ENCODE assay signal across 1 cellular context in the genomic region with DNA sequence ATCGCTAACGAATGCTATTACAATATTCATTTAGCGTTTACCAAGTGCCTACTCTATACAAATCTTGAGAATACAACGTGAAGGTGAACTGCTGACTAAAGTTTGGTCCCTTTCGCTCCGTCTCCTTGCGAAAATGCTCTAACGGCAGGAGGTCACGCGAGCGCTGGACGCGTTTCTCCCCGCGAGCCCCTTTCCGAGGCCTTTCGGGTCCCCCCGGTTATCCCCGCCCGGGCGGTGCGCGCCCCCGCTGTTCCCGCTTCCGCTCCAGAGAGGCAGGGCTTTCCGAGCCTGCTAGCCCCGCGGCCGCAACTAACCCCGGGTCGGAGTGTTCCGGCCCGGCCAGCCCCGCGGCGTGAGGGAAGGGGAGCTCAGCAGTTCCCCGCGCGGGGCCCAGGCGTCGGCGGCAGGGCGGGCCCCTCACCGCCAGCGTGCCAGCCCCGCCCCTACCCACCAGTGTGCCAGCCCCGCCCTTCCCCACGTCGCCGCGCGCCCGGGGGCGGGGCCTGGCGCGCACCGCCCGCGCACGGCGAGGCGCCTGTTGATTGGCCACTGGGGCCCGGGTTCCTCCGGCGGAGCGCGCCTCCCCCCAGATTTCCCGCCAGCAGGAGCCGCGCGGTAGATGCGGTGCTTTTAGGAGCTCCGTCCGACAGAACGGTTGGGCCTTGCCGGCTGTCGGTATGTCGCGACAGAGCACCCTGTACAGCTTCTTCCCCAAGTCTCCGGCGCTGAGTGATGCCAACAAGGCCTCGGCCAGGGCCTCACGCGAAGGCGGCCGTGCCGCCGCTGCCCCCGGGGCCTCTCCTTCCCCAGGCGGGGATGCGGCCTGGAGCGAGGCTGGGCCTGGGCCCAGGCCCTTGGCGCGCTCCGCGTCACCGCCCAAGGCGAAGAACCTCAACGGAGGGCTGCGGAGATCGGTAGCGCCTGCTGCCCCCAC.
TF ChIP-seq lines count a peak whose summit lies in the region.

A gene with protein sequence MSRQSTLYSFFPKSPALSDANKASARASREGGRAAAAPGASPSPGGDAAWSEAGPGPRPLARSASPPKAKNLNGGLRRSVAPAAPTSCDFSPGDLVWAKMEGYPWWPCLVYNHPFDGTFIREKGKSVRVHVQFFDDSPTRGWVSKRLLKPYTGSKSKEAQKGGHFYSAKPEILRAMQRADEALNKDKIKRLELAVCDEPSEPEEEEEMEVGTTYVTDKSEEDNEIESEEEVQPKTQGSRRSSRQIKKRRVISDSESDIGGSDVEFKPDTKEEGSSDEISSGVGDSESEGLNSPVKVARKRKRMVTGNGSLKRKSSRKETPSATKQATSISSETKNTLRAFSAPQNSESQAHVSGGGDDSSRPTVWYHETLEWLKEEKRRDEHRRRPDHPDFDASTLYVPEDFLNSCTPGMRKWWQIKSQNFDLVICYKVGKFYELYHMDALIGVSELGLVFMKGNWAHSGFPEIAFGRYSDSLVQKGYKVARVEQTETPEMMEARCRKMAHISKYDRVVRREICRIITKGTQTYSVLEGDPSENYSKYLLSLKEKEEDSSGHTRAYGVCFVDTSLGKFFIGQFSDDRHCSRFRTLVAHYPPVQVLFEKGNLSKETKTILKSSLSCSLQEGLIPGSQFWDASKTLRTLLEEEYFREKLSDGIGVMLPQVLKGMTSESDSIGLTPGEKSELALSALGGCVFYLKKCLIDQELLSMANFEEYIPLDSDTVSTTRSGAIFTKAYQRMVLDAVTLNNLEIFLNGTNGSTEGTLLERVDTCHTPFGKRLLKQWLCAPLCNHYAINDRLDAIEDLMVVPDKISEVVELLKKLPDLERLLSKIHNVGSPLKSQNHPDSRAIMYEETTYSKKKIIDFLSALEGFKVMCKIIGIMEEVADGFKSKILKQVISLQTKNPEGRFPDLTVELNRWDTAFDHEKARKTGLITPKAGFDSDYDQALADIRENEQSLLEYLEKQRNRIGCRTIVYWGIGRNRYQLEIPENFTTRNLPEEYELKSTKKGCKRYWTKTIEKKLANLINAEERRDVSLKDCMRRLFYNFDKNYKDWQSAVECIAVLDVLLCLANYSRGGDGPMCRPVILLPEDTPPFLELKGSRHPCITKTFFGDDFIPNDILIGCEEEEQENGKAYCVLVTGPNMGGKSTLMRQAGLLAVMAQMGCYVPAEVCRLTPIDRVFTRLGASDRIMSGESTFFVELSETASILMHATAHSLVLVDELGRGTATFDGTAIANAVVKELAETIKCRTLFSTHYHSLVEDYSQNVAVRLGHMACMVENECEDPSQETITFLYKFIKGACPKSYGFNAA (N-terminal part only) (plus strand): TSS at position 589 of the 934 bp plus-strand sequence. CDS start 89 bp downstream, at position 678.

TF ChIP-seq in HEK293, 187 proteins besides CTCF, POLR2A, EP300 and RAD21 (continued from another document and continues in another):
- no peak for TF ChIP-seq IKZF3 (tag by site-specific recombination; IDR thresholded peaks at IDR 0.05)
- TF ChIP-seq, protein P1, sequence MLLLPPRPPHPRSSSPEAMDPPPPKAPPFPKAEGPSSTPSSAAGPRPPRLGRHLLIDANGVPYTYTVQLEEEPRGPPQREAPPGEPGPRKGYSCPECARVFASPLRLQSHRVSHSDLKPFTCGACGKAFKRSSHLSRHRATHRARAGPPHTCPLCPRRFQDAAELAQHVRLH (tag by site-specific recombination; IDR thresholded peaks at IDR 0.05): no peak
- no peak for TF ChIP-seq YY1 (tag by site-specific recombination; IDR thresholded peaks at IDR 0.05)
- TF ChIP-seq ZSCAN16 (tag by site-specific recombination; IDR thresholded peaks at IDR 0.05): no peak
- TF ChIP-seq, protein P2, sequence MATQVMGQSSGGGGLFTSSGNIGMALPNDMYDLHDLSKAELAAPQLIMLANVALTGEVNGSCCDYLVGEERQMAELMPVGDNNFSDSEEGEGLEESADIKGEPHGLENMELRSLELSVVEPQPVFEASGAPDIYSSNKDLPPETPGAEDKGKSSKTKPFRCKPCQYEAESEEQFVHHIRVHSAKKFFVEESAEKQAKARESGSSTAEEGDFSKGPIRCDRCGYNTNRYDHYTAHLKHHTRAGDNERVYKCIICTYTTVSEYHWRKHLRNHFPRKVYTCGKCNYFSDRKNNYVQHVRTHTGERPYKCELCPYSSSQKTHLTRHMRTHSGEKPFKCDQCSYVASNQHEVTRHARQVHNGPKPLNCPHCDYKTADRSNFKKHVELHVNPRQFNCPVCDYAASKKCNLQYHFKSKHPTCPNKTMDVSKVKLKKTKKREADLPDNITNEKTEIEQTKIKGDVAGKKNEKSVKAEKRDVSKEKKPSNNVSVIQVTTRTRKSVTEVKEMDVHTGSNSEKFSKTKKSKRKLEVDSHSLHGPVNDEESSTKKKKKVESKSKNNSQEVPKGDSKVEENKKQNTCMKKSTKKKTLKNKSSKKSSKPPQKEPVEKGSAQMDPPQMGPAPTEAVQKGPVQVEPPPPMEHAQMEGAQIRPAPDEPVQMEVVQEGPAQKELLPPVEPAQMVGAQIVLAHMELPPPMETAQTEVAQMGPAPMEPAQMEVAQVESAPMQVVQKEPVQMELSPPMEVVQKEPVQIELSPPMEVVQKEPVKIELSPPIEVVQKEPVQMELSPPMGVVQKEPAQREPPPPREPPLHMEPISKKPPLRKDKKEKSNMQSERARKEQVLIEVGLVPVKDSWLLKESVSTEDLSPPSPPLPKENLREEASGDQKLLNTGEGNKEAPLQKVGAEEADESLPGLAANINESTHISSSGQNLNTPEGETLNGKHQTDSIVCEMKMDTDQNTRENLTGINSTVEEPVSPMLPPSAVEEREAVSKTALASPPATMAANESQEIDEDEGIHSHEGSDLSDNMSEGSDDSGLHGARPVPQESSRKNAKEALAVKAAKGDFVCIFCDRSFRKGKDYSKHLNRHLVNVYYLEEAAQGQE (tag by site-specific recombination; IDR thresholded peaks at IDR 0.05): no peak
- TF ChIP-seq ZNF146 (tag by site-specific recombination; IDR thresholded peaks at IDR 0.05): no peak
- no peak for TF ChIP-seq ZNF324 (tag by site-specific recombination; IDR thresholded peaks at IDR 0.05)
- no peak for TF ChIP-seq ZNF10 (tag by site-specific recombination; IDR thresholded peaks at IDR 0.05)
- TF ChIP-seq RBAK (tag by site-specific recombination; IDR thresholded peaks at IDR 0.05): no peak
- TF ChIP-seq, protein P3, sequence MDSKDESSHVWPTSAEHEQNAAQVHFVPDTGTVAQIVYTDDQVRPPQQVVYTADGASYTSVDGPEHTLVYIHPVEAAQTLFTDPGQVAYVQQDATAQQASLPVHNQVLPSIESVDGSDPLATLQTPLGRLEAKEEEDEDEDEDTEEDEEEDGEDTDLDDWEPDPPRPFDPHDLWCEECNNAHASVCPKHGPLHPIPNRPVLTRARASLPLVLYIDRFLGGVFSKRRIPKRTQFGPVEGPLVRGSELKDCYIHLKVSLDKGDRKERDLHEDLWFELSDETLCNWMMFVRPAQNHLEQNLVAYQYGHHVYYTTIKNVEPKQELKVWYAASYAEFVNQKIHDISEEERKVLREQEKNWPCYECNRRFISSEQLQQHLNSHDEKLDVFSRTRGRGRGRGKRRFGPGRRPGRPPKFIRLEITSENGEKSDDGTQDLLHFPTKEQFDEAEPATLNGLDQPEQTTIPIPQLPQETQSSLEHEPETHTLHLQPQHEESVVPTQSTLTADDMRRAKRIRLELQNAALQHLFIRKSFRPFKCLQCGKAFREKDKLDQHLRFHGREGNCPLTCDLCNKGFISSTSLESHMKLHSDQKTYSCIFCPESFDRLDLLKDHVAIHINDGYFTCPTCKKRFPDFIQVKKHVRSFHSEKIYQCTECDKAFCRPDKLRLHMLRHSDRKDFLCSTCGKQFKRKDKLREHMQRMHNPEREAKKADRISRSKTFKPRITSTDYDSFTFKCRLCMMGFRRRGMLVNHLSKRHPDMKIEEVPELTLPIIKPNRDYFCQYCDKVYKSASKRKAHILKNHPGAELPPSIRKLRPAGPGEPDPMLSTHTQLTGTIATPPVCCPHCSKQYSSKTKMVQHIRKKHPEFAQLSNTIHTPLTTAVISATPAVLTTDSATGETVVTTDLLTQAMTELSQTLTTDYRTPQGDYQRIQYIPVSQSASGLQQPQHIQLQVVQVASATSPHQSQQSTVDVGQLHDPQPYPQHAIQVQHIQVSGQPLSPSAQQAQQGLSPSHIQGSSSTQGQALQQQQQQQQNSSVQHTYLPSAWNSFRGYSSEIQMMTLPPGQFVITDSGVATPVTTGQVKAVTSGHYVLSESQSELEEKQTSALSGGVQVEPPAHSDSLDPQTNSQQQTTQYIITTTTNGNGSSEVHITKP (tag by site-specific recombination; IDR thresholded peaks at IDR 0.05): no peak
- no peak for TF ChIP-seq OVOL3 (tag by site-specific recombination; IDR thresholded peaks at IDR 0.05)
- TF ChIP-seq ZNF776 (tag by site-specific recombination; IDR thresholded peaks at IDR 0.05; ENCODE audit: borderline replicate concordance): no peak
- TF ChIP-seq, protein P4, sequence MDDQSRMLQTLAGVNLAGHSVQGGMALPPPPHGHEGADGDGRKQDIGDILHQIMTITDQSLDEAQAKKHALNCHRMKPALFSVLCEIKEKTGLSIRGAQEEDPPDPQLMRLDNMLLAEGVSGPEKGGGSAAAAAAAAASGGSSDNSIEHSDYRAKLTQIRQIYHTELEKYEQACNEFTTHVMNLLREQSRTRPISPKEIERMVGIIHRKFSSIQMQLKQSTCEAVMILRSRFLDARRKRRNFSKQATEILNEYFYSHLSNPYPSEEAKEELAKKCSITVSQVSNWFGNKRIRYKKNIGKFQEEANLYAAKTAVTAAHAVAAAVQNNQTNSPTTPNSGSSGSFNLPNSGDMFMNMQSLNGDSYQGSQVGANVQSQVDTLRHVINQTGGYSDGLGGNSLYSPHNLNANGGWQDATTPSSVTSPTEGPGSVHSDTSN (CRISPR knock-in tag; IDR thresholded peaks at IDR 0.05): peak; percentile 81; the same call in 1 of the 2 replicates
- TF ChIP-seq ZNF658 (tag by site-specific recombination; IDR thresholded peaks at IDR 0.05): no peak
- peak; percentile 61 for TF ChIP-seq ZNF341 (tag by site-specific recombination; IDR thresholded peaks at IDR 0.05; ENCODE audit: low read depth)
- TF ChIP-seq ZNF521 (tag by site-specific recombination; IDR thresholded peaks at IDR 0.05): no peak
- TF ChIP-seq ZNF221 (tag by site-specific recombination; IDR thresholded peaks at IDR 0.05; ENCODE audit: borderline replicate concordance): no peak
- peak; percentile 43; the same call in 1 of the 2 replicates for TF ChIP-seq ZNF501 (tag by site-specific recombination; IDR thresholded peaks at IDR 0.05)
- no peak for TF ChIP-seq HOXA7 (CRISPR knock-in tag; IDR thresholded peaks at IDR 0.05; ENCODE audit: borderline replicate concordance)
- no peak for TF ChIP-seq ZNF132 (tag by site-specific recombination; IDR thresholded peaks at IDR 0.05; ENCODE audit: borderline replicate concordance)
- no peak for TF ChIP-seq ZNF423 (tag by site-specific recombination; IDR thresholded peaks at IDR 0.05)
- TF ChIP-seq ZNF211 (tag by site-specific recombination; IDR thresholded peaks at IDR 0.05; ENCODE audit: low read depth): no peak
- no peak; the same call in 1 of the 2 replicates for TF ChIP-seq ZNF561 (tag by site-specific recombination; IDR thresholded peaks at IDR 0.05; ENCODE audit: borderline replicate concordance)
- 0 out of 2 replicates have a peak, but pooled peaks have one; percentile 35 for TF ChIP-seq MZF1 (tag by site-specific recombination; IDR thresholded peaks at IDR 0.05; ENCODE audit: borderline replicate concordance)
- TF ChIP-seq TCF7L2 (IDR thresholded peaks at IDR 0.05; ENCODE audit: borderline replicate concordance, low read depth, low read length): no peak
- TF ChIP-seq GFI1B (tag by site-specific recombination; IDR thresholded peaks at IDR 0.05): no peak
- TF ChIP-seq ZNF391 (tag by site-specific recombination; IDR thresholded peaks at IDR 0.05; ENCODE audit: borderline replicate concordance, low read depth): no peak
- no peak for TF ChIP-seq ZNF19 (tag by site-specific recombination; IDR thresholded peaks at IDR 0.05; ENCODE audit: low read depth)
- no peak for TF ChIP-seq FEZF1 (tag by site-specific recombination; IDR thresholded peaks at IDR 0.05)
- no peak for TF ChIP-seq ZNF16 (tag by site-specific recombination; IDR thresholded peaks at IDR 0.05; ENCODE audit: low read depth)
- TF ChIP-seq ZNF354C (tag by site-specific recombination; IDR thresholded peaks at IDR 0.05; ENCODE audit: borderline replicate concordance, low read depth): no peak
- no peak for TF ChIP-seq ZNF248 (tag by site-specific recombination; IDR thresholded peaks at IDR 0.05)
- no peak for TF ChIP-seq MYNN (tag by site-specific recombination; IDR thresholded peaks at IDR 0.05; ENCODE audit: borderline replicate concordance)
- TF ChIP-seq SP2 (tag by site-specific recombination; IDR thresholded peaks at IDR 0.05): 0 out of 2 replicates have a peak, but pooled peaks have one; percentile 10
- TF ChIP-seq ZNF785 (tag by site-specific recombination; IDR thresholded peaks at IDR 0.05): no peak
- no peak for TF ChIP-seq ZNF302 (tag by site-specific recombination; IDR thresholded peaks at IDR 0.05; ENCODE audit: low read depth)
- TF ChIP-seq, protein P5, sequence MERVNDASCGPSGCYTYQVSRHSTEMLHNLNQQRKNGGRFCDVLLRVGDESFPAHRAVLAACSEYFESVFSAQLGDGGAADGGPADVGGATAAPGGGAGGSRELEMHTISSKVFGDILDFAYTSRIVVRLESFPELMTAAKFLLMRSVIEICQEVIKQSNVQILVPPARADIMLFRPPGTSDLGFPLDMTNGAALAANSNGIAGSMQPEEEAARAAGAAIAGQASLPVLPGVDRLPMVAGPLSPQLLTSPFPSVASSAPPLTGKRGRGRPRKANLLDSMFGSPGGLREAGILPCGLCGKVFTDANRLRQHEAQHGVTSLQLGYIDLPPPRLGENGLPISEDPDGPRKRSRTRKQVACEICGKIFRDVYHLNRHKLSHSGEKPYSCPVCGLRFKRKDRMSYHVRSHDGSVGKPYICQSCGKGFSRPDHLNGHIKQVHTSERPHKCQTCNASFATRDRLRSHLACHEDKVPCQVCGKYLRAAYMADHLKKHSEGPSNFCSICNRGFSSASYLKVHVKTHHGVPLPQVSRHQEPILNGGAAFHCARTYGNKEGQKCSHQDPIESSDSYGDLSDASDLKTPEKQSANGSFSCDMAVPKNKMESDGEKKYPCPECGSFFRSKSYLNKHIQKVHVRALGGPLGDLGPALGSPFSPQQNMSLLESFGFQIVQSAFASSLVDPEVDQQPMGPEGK (tag by site-specific recombination; IDR thresholded peaks at IDR 0.05): peak; percentile 82
- TF ChIP-seq ZNF239 (tag by site-specific recombination; IDR thresholded peaks at IDR 0.05): no peak
- TF ChIP-seq ZNF169 (tag by site-specific recombination; IDR thresholded peaks at IDR 0.05): no peak
- no peak for TF ChIP-seq ZNF701 (tag by site-specific recombination; IDR thresholded peaks at IDR 0.05)
- 0 out of 2 replicates have a peak, but pooled peaks have one; percentile 21 for TF ChIP-seq KLF1 (tag by site-specific recombination; IDR thresholded peaks at IDR 0.05)
- TF ChIP-seq TRIM28 (IDR thresholded peaks at IDR 0.05; ENCODE audit: borderline replicate concordance, low read length): no peak
- no peak for TF ChIP-seq ZNF223 (tag by site-specific recombination; IDR thresholded peaks at IDR 0.05)
- no peak for TF ChIP-seq ZNF138 (tag by site-specific recombination; IDR thresholded peaks at IDR 0.05; ENCODE audit: borderline replicate concordance)
- TF ChIP-seq SETDB1 (IDR thresholded peaks at IDR 0.05; ENCODE audit: insufficient read length, low read length): no peak
- TF ChIP-seq ZNF112 (tag by site-specific recombination; IDR thresholded peaks at IDR 0.05): no peak
- TF ChIP-seq KLF8 (tag by site-specific recombination; IDR thresholded peaks at IDR 0.05): peak; percentile 58
- no peak for TF ChIP-seq KLF7 (tag by site-specific recombination; IDR thresholded peaks at IDR 0.05; ENCODE audit: borderline replicate concordance)
- peak; percentile 25; the same call in 1 of the 2 replicates for TF ChIP-seq ZNF76 (tag by site-specific recombination; IDR thresholded peaks at IDR 0.05; ENCODE audit: borderline replicate concordance, low read depth)
